1 cellular context compared by ENCODE assay signal in the genomic region with DNA sequence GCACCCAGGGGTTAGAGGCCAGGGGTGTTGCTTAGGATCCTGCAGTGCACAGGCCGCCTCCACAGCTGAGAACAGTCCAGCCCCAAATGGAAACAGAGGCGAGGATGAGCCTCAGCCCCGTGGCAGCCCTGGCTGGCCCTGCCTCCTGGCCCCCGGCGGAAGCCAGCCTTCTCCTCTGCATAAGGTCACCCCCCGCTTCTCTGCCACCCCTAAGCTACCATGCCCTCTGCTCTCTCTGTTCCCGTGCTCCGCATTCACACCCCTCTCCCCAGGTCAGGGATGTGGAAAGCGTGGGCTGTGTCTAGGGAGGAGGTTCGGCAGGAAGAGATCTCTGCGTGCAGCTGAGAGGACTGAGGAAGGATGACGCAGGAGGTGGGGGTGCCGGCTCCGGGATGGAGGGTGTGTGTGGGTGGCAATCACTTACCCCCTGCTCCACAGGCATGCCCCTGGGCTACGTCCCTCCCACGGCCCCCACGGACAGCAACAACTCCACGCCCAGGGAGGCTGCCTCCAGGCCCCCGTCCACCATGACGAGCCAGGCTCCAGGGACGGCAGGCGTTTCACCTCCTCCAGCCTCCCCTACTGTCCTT.
TF ChIP-seq lines count a peak whose summit lies in the region.

No MANE protein-coding gene starts in this region.

TF ChIP-seq in SK-N-SH, 30 proteins besides CTCF, POLR2A, EP300 and RAD21 (continued from another document):
- TF ChIP-seq, protein P1, sequence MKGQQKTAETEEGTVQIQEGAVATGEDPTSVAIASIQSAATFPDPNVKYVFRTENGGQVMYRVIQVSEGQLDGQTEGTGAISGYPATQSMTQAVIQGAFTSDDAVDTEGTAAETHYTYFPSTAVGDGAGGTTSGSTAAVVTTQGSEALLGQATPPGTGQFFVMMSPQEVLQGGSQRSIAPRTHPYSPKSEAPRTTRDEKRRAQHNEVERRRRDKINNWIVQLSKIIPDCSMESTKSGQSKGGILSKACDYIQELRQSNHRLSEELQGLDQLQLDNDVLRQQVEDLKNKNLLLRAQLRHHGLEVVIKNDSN (IDR thresholded peaks at IDR 0.05; ENCODE audit: borderline replicate concordance, low read depth) = no peak
- TF ChIP-seq TEAD4 (IDR thresholded peaks at IDR 0.05; ENCODE audit: borderline replicate concordance, insufficient read depth) (no peak), RFX5 (IDR thresholded peaks at IDR 0.05; ENCODE audit: low read length) (no peak), FOXJ3 (CRISPR knock-in tag; IDR thresholded peaks at IDR 0.05) (no peak), NRF1 (IDR thresholded peaks at IDR 0.05; ENCODE audit: low read depth, low read length) (no peak), YY1 (IDR thresholded peaks at IDR 0.05; ENCODE audit: low read depth) (no peak), RXRA (IDR thresholded peaks at IDR 0.05; ENCODE audit: borderline replicate concordance, low read depth) (no peak), NFIC (IDR thresholded peaks at IDR 0.05; ENCODE audit: borderline replicate concordance) (no peak), SMC3 (IDR thresholded peaks at IDR 0.05; ENCODE audit: low read depth, low read length) (no peak)
- TF ChIP-seq, protein P2, sequence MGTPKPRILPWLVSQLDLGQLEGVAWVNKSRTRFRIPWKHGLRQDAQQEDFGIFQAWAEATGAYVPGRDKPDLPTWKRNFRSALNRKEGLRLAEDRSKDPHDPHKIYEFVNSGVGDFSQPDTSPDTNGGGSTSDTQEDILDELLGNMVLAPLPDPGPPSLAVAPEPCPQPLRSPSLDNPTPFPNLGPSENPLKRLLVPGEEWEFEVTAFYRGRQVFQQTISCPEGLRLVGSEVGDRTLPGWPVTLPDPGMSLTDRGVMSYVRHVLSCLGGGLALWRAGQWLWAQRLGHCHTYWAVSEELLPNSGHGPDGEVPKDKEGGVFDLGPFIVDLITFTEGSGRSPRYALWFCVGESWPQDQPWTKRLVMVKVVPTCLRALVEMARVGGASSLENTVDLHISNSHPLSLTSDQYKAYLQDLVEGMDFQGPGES (IDR thresholded peaks at IDR 0.05; ENCODE audit: low read depth, low read length) = no peak
